Comparison of ENCODE assay signal across 25 cellular contexts in the genomic region with DNA sequence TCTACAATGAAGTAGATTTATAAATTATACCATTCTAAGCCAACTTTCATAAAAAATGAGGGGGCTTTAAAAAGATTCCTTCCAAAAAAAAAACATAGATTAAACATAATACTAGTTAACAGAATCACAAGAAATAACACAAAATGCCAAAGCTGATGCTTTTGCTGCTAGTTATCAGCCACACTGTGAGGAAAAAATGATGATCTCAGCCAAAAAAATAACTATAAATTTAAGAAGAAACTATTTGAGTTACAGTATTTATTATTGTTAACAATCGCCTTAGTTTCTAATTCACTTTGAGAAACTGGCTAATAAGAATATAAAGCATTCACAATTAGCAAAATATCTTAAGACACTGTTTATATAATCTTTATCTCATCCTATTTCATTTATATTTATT. TPM values are rescaled to one million over a fixed set of nuclear protein-coding genes. Genes with fewer than 3 reads are reported as not detected.
DNase-seq lines count a peak whose midpoint lies in the region; ATAC-seq, FAIRE-seq and TF ChIP-seq lines count a peak whose summit lies in the region.
"Had no signal": no experiment of that assay in that cellular context is flagged by ENCODE, and none has a peak within 500 bp of the region (broad histone marks: within the 10 kb centered on the region; RNA-seq: fewer than 3 reads in every experiment).

No MANE protein-coding gene starts in this region.

- H3K4me1 Mint-ChIP-seq in activated CD4-positive, alpha-beta T cell treated with anti-CD3 and anti-CD28 coated beads for 36 hours = no peaks in the 10 kb centered on the region
- H3K4me1 Mint-ChIP-seq: B cell had no signal

- TF ChIP-seq EP300 in A549 (IDR thresholded peaks at IDR 0.05) (no peak), K562 (IDR thresholded peaks at IDR 0.05; ENCODE audit: low read length) (no peak)

- H3K4me2 ChIP-seq in A549 = no peak overlapping the region
- H3K4me2 ChIP-seq in K562 (ENCODE audit: insufficient read depth, low read length) = no peak overlapping the region
- H3K4me2 ChIP-seq: BLaER1 treated with 17β-estradiol and CSF1 and Interleukin-3, amounts not matched to agents 10 nM and 100 nM had no signal

- no peaks in the 10 kb centered on the region for H4K20me1 ChIP-seq in K562 (replicated peaks; ENCODE audit: control insufficient read depth, insufficient read depth, low read length)

- no peak for TF ChIP-seq POLR2A in A549 (IDR thresholded peaks at IDR 0.05; ENCODE audit: low read length)
- no peak for TF ChIP-seq POLR2A in K562 (conservative IDR thresholded peaks at IDR 0.05)

- H2AFZ ChIP-seq in K562 (ENCODE audit: low read depth, low read length) = no peak overlapping the region

- ATAC-seq in A549 (no peak), K562 (no peak), omental fat pad (ENCODE audit: low FRiP score) (no peak)
- ATAC-seq in activated CD4-positive, alpha-beta T cell treated with anti-CD3 and anti-CD28 coated beads for 36 hours = no peak
- ATAC-seq: CD8-positive, alpha-beta T cell had no signal

- in situ Hi-C loops in K562 (cut with MboI) = no loop called here

- intact Hi-C loops in K562 (cut with micrococcal nuclease) = no loop called here
- intact Hi-C loops in activated CD4-positive, alpha-beta T cell treated with anti-CD3 and anti-CD28 coated beads for 36 hours (cut with DNase I, micrococcal nuclease) = no loop called here

- no peak overlapping the region for H3K4me3 ChIP-seq in A549
- no peak overlapping the region for H3K4me3 ChIP-seq in K562
- no peak overlapping the region for H3K4me3 ChIP-seq in small intestine (ENCODE audit: low read depth in 1 of 2, low read length in 2 of 2)
- H3K4me3 ChIP-seq: BLaER1 treated with 17β-estradiol and CSF1 and Interleukin-3, amounts not matched to agents 10 nM and 100 nM had no signal

- DNase-seq in A549 (ENCODE audit: low read depth in 1 of 2, low spot score in 1 of 2) = no peak
- DNase-seq in K562 (ENCODE audit: extremely low read depth in 1 of 4, low spot score in 3 of 4) = no peak
- DNase-seq in small intestine = no peak
- DNase-seq in activated CD4-positive, alpha-beta T cell treated with anti-CD3 and anti-CD28 coated beads for 36 hours = no peak
- DNase-seq in NCI-H2171 (lab: John Stamatoyannopoulos, UW) = no peak
- no peak for DNase-seq in omental fat pad (ENCODE audit: low spot score)
- DNase-seq: 8988T; AML-193; Caco-2; Calu3; CD4-positive, alpha-beta T cell; CD8-positive, alpha-beta T cell; DMS153; DMS53; DMS79; DND-41; EL; GF-D8 had no signal

- H3K9me3 ChIP-seq in A549 (no peaks in the 10 kb centered on the region), K562 (replicated peaks; ENCODE audit: control insufficient read depth, insufficient read depth, low read depth, low read length) (no peaks in the 10 kb centered on the region), small intestine (ENCODE audit: control insufficient read depth, low read depth) (no peaks in the 10 kb centered on the region)
- H3K9me3 ChIP-seq: BLaER1 treated with 17β-estradiol and CSF1 and Interleukin-3, amounts not matched to agents 10 nM and 100 nM; Caco-2 had no signal

- no peak for FAIRE-seq in A549 (lab: Jason Lieb, UNC)
- peak; percentile 3 for FAIRE-seq in G401.6 (lab: Jason Lieb, UNC)
- no peak for FAIRE-seq in K562 (lab: Jason Lieb, UNC)
- peak; percentile 74 for FAIRE-seq in small intestine (lab: Jason Lieb, UNC)
- FAIRE-seq: D721Med, GM12891, GM19239 had no signal

- H3K27ac ChIP-seq in A549 (no peak overlapping the region), K562 (ENCODE audit: extremely low read depth, low read depth, low read length) (no peak overlapping the region), small intestine (ENCODE audit: low read depth in 1 of 2, low read length in 1 of 2) (no peak overlapping the region)
- H3K27ac ChIP-seq: BLaER1 treated with 17β-estradiol and CSF1 and Interleukin-3, amounts not matched to agents 10 nM and 100 nM; C4-2B had no signal

- H3K27ac Mint-ChIP-seq in activated CD4-positive, alpha-beta T cell treated with anti-CD3 and anti-CD28 coated beads for 36 hours = no peak overlapping the region
- H3K27ac Mint-ChIP-seq: B cell; CD4-positive, alpha-beta T cell; CD8-positive, alpha-beta T cell had no signal

- TF ChIP-seq RAD21 in A549 (conservative IDR thresholded peaks at IDR 0.05 in 1 of 2, IDR thresholded peaks at IDR 0.05 in 1 of 2) (no peak), K562 (CRISPR knock-in tag; conservative IDR thresholded peaks at IDR 0.05 in 1 of 2, IDR thresholded peaks at IDR 0.05 in 1 of 2) (no peak)

- H3K9me1 ChIP-seq in K562 (ENCODE audit: control insufficient read depth, insufficient read depth, low read length) = no peaks in the 10 kb centered on the region

- no peak overlapping the region for H3K4me3 Mint-ChIP-seq in activated CD4-positive, alpha-beta T cell treated with anti-CD3 and anti-CD28 coated beads for 36 hours
- H3K4me3 Mint-ChIP-seq: B cell; CD4-positive, alpha-beta T cell; CD8-positive, alpha-beta T cell had no signal

- no peak for TF ChIP-seq CTCF in A549 (IDR thresholded peaks at IDR 0.05)
- TF ChIP-seq CTCF in K562 (IDR thresholded peaks at IDR 0.05 in 2 of 3, conservative IDR thresholded peaks at IDR 0.05 in 1 of 3; ENCODE audit: insufficient read depth in 2 of 3, low read depth in 1 of 3, low read length in 3 of 3) = no peak
- TF ChIP-seq CTCF in omental fat pad (IDR thresholded peaks at IDR 0.05) = no peak

- H3K79me2 ChIP-seq in K562 (ENCODE audit: control insufficient read depth, insufficient read depth, low read length) = no peaks in the 10 kb centered on the region

- no peaks in the 10 kb centered on the region for H3K27me3 Mint-ChIP-seq in activated CD4-positive, alpha-beta T cell treated with anti-CD3 and anti-CD28 coated beads for 36 hours
- H3K27me3 Mint-ChIP-seq: B cell; CD4-positive, alpha-beta T cell had no signal

- 89% methylated on average over 1 of the region's 1 CpG for WGBS in A549 (ENCODE audit: missing lambda C conversion rate)
- 83% methylated on average over 1 of the region's 1 CpG for WGBS in K562 (ENCODE audit: insufficient coverage, low coverage, missing lambda C conversion rate)
- WGBS in small intestine, 3 donors = 86 to 97% (median 94%) methylated on average over 1 of the region's 1 CpG

- H3K9ac ChIP-seq in K562 (ENCODE audit: insufficient read depth in 1 of 2, low read depth in 2 of 2, low read length in 2 of 2) = no peak overlapping the region
- H3K9ac ChIP-seq: BLaER1 treated with 17β-estradiol and CSF1 and Interleukin-3, amounts not matched to agents 10 nM and 100 nM had no signal

- H3K4me1 ChIP-seq in A549 (peaks cover 19% of the 10 kb centered on the region; the same call in 1 of the 3 replicates), K562 (replicated peaks in 1 of 2; ENCODE audit: control insufficient read depth in 2 of 2, insufficient read depth in 2 of 2, low read length in 2 of 2) (no peaks in the 10 kb centered on the region; a peak in 1 of 5 replicates), small intestine (ENCODE audit: control insufficient read depth in 2 of 2, insufficient read depth in 1 of 2, low read depth in 1 of 2, low read length in 1 of 2) (no peaks in the 10 kb centered on the region)

- no peaks in the 10 kb centered on the region for H3K9me3 Mint-ChIP-seq in activated CD4-positive, alpha-beta T cell treated with anti-CD3 and anti-CD28 coated beads for 36 hours (ENCODE audit: low read depth)
- H3K9me3 Mint-ChIP-seq: CD4-positive, alpha-beta T cell; CD8-positive, alpha-beta T cell had no signal

- no peaks in the 10 kb centered on the region for H3K36me3 ChIP-seq in K562 (ENCODE audit: control insufficient read depth, insufficient read depth, low read length)
- no peaks in the 10 kb centered on the region for H3K36me3 ChIP-seq in small intestine (ENCODE audit: control insufficient read depth in 2 of 2, insufficient read depth in 2 of 2, low read length in 2 of 2)

- BruUV-seq in K562 (replicated peaks; lab: Mats Ljungman, UMichigan) = no TSS peak

- H3K36me3 Mint-ChIP-seq in activated CD4-positive, alpha-beta T cell treated with anti-CD3 and anti-CD28 coated beads for 36 hours (ENCODE audit: low read depth) = no peaks in the 10 kb centered on the region
- H3K36me3 Mint-ChIP-seq: CD8-positive, alpha-beta T cell had no signal

- H3K27me3 ChIP-seq in K562 (ENCODE audit: control insufficient read depth in 2 of 2, insufficient read depth in 2 of 2, low read length in 2 of 2) (no peaks in the 10 kb centered on the region), small intestine (ENCODE audit: control insufficient read depth in 2 of 2, insufficient read depth in 2 of 2, low read length in 2 of 2) (no peaks in the 10 kb centered on the region)
- H3K27me3 ChIP-seq: BLaER1 treated with 17β-estradiol and CSF1 and Interleukin-3, amounts not matched to agents 10 nM and 100 nM had no signal

- CTCF ChIA-PET in A549 (lab: Yijun Ruan, JAX) (no interaction called here), K562 (lab: Yijun Ruan, JAX; ENCODE audit: low intra/inter-chr PET ratio) (no interaction called here)
- CTCF ChIA-PET in activated CD4-positive, alpha-beta T cell treated with anti-CD3 and anti-CD28 coated beads for 36 hours (lab: Charles Lee) = no interaction called here

- POLR2A ChIA-PET in A549 (lab: Yijun Ruan, JAX) = no interaction called here
- POLR2A ChIA-PET in K562 (lab: Yijun Ruan, JAX) = no interaction called here
- POLR2A ChIA-PET in activated CD4-positive, alpha-beta T cell treated with anti-CD3 and anti-CD28 coated beads for 36 hours (lab: Charles Lee) = no interaction called here

RNA-seq across cellular contexts. Expression of gene BAZ2B, which starts 27.1 kb away (rescaled TPM):
- polyA plus RNA-seq in A549 (2011; rRNA removed) = 47.4 and 50.6 TPM in 2 replicates
- 5.0 and 5.8 TPM in 2 replicates for polyA plus RNA-seq in A549 (2012; cell fraction: cytosol; rRNA removed)
- 6.0 and 8.7 TPM in 2 replicates for polyA plus RNA-seq in A549 (2012; cell fraction: nucleus; rRNA removed)
- 18.0 to 23.9 TPM (median 19.6 TPM) in 3 replicates for polyA plus RNA-seq in A549 (2017; fragmentation: RNase III; extraction: RNeasy Plus Mini Kit Qiagen cat#74134 plus additional on column Dnase treatment)
- 111 and 160 TPM in 2 replicates for polyA minus RNA-seq in A549 (2011; rRNA and poly(A)+ RNA removed)
- 47.7 and 122 TPM in 2 replicates for total RNA-seq in K562 (2011; cell fraction: chromatin; rRNA removed; ENCODE audit: low replicate concordance)
- 18.2 and 25.5 TPM in 2 replicates for total RNA-seq in K562 (2011; cell fraction: nucleolus; rRNA removed)
- total RNA-seq in K562 (2011; cell fraction: nucleoplasm; rRNA removed) = 38.1 and 47.5 TPM in 2 replicates
- total RNA-seq in K562 (2014; rRNA removed) = 15.1 and 16.2 TPM in 2 replicates
- total RNA-seq in K562 (2014; rRNA removed; fragmentation: Illumina TruSeq; extraction: Trizol) = 30.7 and 33.1 TPM in 2 replicates
- 38.6 and 39.4 TPM in 2 replicates for total RNA-seq in K562 (2015; rRNA removed; fragmentation: Illumina TruSeq; extraction: Trizol)
- total RNA-seq in K562 (2021) = 18.7 and 19.7 TPM in 2 replicates
- 19.8 and 20.9 TPM in 2 replicates for polyA plus RNA-seq in K562 (2011; rRNA removed)
- polyA plus RNA-seq in K562 (2011; cell fraction: cytosol; rRNA removed) = 7.0 and 11.9 TPM in 2 replicates
- 39.3 and 42.1 TPM in 2 replicates for polyA plus RNA-seq in K562 (2011; cell fraction: nucleus; rRNA removed)
- polyA plus RNA-seq in K562 (2012) = 11.6 and 14.6 TPM in 2 replicates
- 16.9 and 20.0 TPM in 2 replicates for polyA plus RNA-seq in K562 (2014; fragmentation: Illumina TruSeq; extraction: Trizol)
- polyA plus RNA-seq in K562 (2014; fragmentation: Nextera tagmentation; extraction: Ambion mirVana) = 1 to 10 TPM; 7.5 to 8.1 TPM
- polyA plus RNA-seq in K562 (2014; rRNA removed) = 14.2 and 21.4 TPM in 2 replicates
- polyA minus RNA-seq in K562 (2011; rRNA and poly(A)+ RNA removed) = 56.8 and 85.7 TPM in 2 replicates
- 13.4 and 18.4 TPM in 2 replicates for polyA minus RNA-seq in K562 (2011; cell fraction: cytosol; rRNA and poly(A)+ RNA removed)
- polyA minus RNA-seq in K562 (2011; cell fraction: nucleus; rRNA and poly(A)+ RNA removed) = 45.0 and 103 TPM in 2 replicates
- polyA plus RNA-seq in small intestine = 10 to 100 TPM; 12.2 to 16.3 (median 15.7) TPM
- total RNA-seq in activated CD4-positive, alpha-beta T cell treated with anti-CD3 and anti-CD28 coated beads for 36 hours = 1 to 10 TPM; 8.1 to 8.4 TPM
- 100 to 1,000 TPM in 1 of 4 donors, 10 to 100 TPM in 3; 47.3 to 147 (median 88.9) TPM for total RNA-seq in omental fat pad

Comparison
In these comparisons a context has a peak if more than half of its experiments do, and no peak if none do; other contexts are left out.
1. Of the 35 proteins assayed by ChIP-seq in both K562 and A549: peak only in K562: none; only in A549: none; in both: MAFK; in neither: 34.